ENCODE assay signal across 1 cellular context in the genomic region with DNA sequence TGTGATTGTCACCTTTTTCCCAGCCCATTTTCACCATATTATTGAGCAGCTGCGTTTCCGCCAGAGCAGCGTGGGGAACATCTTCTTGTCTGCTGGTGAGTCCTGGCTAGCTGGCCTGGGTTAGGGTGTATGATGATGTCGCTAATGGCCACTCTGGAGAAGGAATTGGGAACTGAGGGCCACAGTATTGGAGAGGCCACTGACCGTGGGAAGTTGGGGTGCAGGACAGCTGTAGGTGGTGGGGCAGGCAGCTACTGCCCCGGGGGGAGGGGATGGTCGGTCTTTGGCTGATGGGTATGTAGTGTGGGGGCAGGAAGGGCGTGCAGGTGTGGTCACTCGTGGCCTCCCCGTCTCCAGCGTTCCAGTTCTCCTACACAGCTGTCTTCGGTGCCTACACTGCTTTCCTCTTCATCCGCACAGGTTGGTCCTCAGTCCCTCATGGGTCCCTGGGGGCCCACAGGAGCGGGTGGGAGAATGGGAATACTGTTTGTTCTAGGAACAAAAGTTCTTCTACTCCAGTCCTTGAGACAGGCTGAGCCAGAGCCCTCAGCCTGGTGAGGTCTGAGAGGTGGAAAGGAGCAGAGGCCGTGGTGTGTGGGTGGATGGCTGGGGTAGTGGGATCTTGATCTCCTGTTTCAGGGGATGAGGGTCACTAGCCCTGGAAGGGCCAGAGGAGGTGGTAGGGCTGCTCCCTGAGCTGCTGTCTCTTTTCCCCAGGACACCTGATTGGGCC.
TF ChIP-seq lines count a peak whose summit lies in the region.

No MANE protein-coding gene starts in this region.

TF ChIP-seq in H1, 55 proteins besides CTCF, POLR2A, EP300 and RAD21:
- TF ChIP-seq, protein P1, sequence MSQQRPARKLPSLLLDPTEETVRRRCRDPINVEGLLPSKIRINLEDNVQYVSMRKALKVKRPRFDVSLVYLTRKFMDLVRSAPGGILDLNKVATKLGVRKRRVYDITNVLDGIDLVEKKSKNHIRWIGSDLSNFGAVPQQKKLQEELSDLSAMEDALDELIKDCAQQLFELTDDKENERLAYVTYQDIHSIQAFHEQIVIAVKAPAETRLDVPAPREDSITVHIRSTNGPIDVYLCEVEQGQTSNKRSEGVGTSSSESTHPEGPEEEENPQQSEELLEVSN (IDR thresholded peaks at IDR 0.05), result no peak
- TF ChIP-seq EGR1 (IDR thresholded peaks at IDR 0.05; ENCODE audit: borderline replicate concordance, low read depth, low read length), result no peak
- TF ChIP-seq, protein P2, sequence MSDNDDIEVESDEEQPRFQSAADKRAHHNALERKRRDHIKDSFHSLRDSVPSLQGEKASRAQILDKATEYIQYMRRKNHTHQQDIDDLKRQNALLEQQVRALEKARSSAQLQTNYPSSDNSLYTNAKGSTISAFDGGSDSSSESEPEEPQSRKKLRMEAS (IDR thresholded peaks at IDR 0.05), result no peak
- TF ChIP-seq SIRT6 (IDR thresholded peaks at IDR 0.05; ENCODE audit: low read length), result no peak
- no peak for TF ChIP-seq SUZ12 (IDR thresholded peaks at IDR 0.05; ENCODE audit: low read length)
- TF ChIP-seq, protein P3, sequence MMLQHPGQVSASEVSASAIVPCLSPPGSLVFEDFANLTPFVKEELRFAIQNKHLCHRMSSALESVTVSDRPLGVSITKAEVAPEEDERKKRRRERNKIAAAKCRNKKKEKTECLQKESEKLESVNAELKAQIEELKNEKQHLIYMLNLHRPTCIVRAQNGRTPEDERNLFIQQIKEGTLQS (IDR thresholded peaks at IDR 0.05; ENCODE audit: insufficient read depth, low read depth, low read length), result no peak
- no peak for TF ChIP-seq SRF (IDR thresholded peaks at IDR 0.05; ENCODE audit: low read depth, low read length)
- TF ChIP-seq, protein P4, sequence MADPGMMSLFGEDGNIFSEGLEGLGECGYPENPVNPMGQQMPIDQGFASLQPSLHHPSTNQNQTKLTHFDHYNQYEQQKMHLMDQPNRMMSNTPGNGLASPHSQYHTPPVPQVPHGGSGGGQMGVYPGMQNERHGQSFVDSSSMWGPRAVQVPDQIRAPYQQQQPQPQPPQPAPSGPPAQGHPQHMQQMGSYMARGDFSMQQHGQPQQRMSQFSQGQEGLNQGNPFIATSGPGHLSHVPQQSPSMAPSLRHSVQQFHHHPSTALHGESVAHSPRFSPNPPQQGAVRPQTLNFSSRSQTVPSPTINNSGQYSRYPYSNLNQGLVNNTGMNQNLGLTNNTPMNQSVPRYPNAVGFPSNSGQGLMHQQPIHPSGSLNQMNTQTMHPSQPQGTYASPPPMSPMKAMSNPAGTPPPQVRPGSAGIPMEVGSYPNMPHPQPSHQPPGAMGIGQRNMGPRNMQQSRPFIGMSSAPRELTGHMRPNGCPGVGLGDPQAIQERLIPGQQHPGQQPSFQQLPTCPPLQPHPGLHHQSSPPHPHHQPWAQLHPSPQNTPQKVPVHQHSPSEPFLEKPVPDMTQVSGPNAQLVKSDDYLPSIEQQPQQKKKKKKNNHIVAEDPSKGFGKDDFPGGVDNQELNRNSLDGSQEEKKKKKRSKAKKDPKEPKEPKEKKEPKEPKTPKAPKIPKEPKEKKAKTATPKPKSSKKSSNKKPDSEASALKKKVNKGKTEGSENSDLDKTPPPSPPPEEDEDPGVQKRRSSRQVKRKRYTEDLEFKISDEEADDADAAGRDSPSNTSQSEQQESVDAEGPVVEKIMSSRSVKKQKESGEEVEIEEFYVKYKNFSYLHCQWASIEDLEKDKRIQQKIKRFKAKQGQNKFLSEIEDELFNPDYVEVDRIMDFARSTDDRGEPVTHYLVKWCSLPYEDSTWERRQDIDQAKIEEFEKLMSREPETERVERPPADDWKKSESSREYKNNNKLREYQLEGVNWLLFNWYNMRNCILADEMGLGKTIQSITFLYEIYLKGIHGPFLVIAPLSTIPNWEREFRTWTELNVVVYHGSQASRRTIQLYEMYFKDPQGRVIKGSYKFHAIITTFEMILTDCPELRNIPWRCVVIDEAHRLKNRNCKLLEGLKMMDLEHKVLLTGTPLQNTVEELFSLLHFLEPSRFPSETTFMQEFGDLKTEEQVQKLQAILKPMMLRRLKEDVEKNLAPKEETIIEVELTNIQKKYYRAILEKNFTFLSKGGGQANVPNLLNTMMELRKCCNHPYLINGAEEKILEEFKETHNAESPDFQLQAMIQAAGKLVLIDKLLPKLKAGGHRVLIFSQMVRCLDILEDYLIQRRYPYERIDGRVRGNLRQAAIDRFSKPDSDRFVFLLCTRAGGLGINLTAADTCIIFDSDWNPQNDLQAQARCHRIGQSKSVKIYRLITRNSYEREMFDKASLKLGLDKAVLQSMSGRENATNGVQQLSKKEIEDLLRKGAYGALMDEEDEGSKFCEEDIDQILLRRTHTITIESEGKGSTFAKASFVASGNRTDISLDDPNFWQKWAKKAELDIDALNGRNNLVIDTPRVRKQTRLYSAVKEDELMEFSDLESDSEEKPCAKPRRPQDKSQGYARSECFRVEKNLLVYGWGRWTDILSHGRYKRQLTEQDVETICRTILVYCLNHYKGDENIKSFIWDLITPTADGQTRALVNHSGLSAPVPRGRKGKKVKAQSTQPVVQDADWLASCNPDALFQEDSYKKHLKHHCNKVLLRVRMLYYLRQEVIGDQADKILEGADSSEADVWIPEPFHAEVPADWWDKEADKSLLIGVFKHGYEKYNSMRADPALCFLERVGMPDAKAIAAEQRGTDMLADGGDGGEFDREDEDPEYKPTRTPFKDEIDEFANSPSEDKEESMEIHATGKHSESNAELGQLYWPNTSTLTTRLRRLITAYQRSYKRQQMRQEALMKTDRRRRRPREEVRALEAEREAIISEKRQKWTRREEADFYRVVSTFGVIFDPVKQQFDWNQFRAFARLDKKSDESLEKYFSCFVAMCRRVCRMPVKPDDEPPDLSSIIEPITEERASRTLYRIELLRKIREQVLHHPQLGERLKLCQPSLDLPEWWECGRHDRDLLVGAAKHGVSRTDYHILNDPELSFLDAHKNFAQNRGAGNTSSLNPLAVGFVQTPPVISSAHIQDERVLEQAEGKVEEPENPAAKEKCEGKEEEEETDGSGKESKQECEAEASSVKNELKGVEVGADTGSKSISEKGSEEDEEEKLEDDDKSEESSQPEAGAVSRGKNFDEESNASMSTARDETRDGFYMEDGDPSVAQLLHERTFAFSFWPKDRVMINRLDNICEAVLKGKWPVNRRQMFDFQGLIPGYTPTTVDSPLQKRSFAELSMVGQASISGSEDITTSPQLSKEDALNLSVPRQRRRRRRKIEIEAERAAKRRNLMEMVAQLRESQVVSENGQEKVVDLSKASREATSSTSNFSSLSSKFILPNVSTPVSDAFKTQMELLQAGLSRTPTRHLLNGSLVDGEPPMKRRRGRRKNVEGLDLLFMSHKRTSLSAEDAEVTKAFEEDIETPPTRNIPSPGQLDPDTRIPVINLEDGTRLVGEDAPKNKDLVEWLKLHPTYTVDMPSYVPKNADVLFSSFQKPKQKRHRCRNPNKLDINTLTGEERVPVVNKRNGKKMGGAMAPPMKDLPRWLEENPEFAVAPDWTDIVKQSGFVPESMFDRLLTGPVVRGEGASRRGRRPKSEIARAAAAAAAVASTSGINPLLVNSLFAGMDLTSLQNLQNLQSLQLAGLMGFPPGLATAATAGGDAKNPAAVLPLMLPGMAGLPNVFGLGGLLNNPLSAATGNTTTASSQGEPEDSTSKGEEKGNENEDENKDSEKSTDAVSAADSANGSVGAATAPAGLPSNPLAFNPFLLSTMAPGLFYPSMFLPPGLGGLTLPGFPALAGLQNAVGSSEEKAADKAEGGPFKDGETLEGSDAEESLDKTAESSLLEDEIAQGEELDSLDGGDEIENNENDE (IDR thresholded peaks at IDR 0.05; ENCODE audit: insufficient replicate concordance, low read length), result no peak
- TF ChIP-seq TCF12 (IDR thresholded peaks at IDR 0.05; ENCODE audit: low read depth, low read length), result no peak
- no peak for TF ChIP-seq SIX5 (IDR thresholded peaks at IDR 0.05; ENCODE audit: low read depth, low read length)
